Comparison of ENCODE assay signal across 13 cellular contexts in the genomic region with DNA sequence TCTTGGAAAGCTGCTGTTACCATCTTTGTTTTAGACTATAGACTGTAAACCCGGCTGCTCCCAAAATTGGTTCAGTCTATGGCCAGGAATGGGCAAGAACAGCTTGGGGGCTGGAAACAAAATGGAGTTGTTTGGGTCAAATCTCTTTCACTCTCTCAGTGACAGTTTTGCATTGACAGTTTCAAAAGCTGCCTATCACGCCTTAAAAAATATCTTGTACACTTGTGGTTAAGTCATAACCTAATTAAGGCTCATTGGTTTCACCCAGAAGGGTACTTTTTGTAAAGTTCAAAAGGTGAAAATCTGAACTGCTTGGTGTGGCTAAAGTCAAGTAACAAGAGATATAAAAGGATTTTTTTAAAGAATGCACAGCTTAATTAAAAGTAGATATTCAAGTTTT.
A peak's percentile ranks its signal among the peaks of the same experiment; 100 is the strongest.
DNase-seq lines count a peak whose midpoint lies in the region; ATAC-seq and TF ChIP-seq lines count a peak whose summit lies in the region.
"Had no signal": no experiment of that assay in that cellular context is flagged by ENCODE, and none has a peak within 500 bp of the region (broad histone marks: within the 10 kb centered on the region; RNA-seq: fewer than 3 reads in every experiment).

No MANE protein-coding gene starts in this region.

- no peaks in the 10 kb centered on the region for H3K36me3 ChIP-seq in MM.1S (replicated peaks; ENCODE audit: insufficient read depth, low read length)
- H3K36me3 ChIP-seq in smooth muscle cell (ENCODE audit: low read depth): no peaks in the 10 kb centered on the region
- no peaks in the 10 kb centered on the region for H3K36me3 ChIP-seq in neural progenitor cell
- H3K36me3 ChIP-seq in mesenchymal stem cell (ENCODE audit: control insufficient read depth in 1 of 2, insufficient read depth in 2 of 2, low read depth in 1 of 2, low read length in 2 of 2): no peaks in the 10 kb centered on the region
- H3K36me3 ChIP-seq: MG63, thoracic aorta had no signal

- H2BK120ac ChIP-seq in mesenchymal stem cell (ENCODE audit: low read depth, low read length): no peak overlapping the region

- no peak overlapping the region for H2BK5ac ChIP-seq in mesenchymal stem cell (ENCODE audit: low read depth, low read length, poor library complexity, severe bottlenecking)

- H4K20me1 ChIP-seq in MM.1S (ENCODE audit: insufficient read depth, low read length) (no peaks in the 10 kb centered on the region), smooth muscle cell (ENCODE audit: low read depth) (no peaks in the 10 kb centered on the region), neural progenitor cell (ENCODE audit: low read depth) (no peaks in the 10 kb centered on the region)

- 93% methylated on average over 2 of the region's 2 CpGs for WGBS in smooth muscle cell (ENCODE audit: low lambda C conversion rate)
- 83% methylated on average over 2 of the region's 2 CpGs for WGBS in mesenchymal stem cell

- H3K4me3 Mint-ChIP-seq in neural progenitor cell: no peak overlapping the region

- H4K8ac ChIP-seq in mesenchymal stem cell (ENCODE audit: low read length): no peak overlapping the region

- peaks cover 2% of the 10 kb centered on the region for H3K27me3 Mint-ChIP-seq in neural progenitor cell (ENCODE audit: insufficient read depth, low read depth)

- H3K4me1 ChIP-seq in MM.1S (ENCODE audit: low read length) (peaks cover 10% of the 10 kb centered on the region; the same call in 1 of the 2 replicates), smooth muscle cell (ENCODE audit: low read depth) (no peaks in the 10 kb centered on the region), neural progenitor cell (no peaks in the 10 kb centered on the region), mesenchymal stem cell (ENCODE audit: control insufficient read depth, insufficient read depth, low read depth, low read length) (peaks cover 2% of the 10 kb centered on the region)

- no peak overlapping the region for H2BK12ac ChIP-seq in mesenchymal stem cell (ENCODE audit: low read length in 2 of 2)

- H3K23ac ChIP-seq in mesenchymal stem cell (ENCODE audit: low read length in 2 of 2): no peak overlapping the region

- H3K4me3 ChIP-seq in MM.1S (ENCODE audit: low read length): no peak overlapping the region
- H3K4me3 ChIP-seq in smooth muscle cell: no peak overlapping the region
- no peak overlapping the region for H3K4me3 ChIP-seq in neural progenitor cell
- no peak overlapping the region for H3K4me3 ChIP-seq in mesenchymal stem cell (ENCODE audit: insufficient read depth in 1 of 2, low read depth in 1 of 2, low read length in 2 of 2)
- H3K4me3 ChIP-seq: MG63, thoracic aorta had no signal

- H2AFZ ChIP-seq in MM.1S (ENCODE audit: low read length): no peak overlapping the region
- H2AFZ ChIP-seq in smooth muscle cell (ENCODE audit: low read depth): no peak overlapping the region
- no peak overlapping the region for H2AFZ ChIP-seq in neural progenitor cell (replicated peaks)
- no peak overlapping the region for H2AFZ ChIP-seq in mesenchymal stem cell (ENCODE audit: low read depth, low read length)

- no peak overlapping the region for H3K18ac ChIP-seq in mesenchymal stem cell (ENCODE audit: low read depth in 1 of 2, low read length in 2 of 2)

- no peak overlapping the region for H3K14ac ChIP-seq in mesenchymal stem cell (ENCODE audit: low read length in 2 of 2)

- ATAC-seq in GM18873 (IDR thresholded peaks at IDR 0.05; ENCODE audit: low FRiP score, unreplicated experiment): peak; percentile 99
- ATAC-seq in GM21619 (IDR thresholded peaks at IDR 0.05; ENCODE audit: unreplicated experiment): peak; percentile 84
- peak; percentile 95 for ATAC-seq in HG03066 (IDR thresholded peaks at IDR 0.05; ENCODE audit: low read depth, unreplicated experiment)
- ATAC-seq: activated CD4-positive, CD25-positive, alpha-beta regulatory T cell treated with anti-CD3 and anti-CD28 coated beads, Interleukin-2, amount 50 U/mL, for 24 hours had no signal

- no peaks in the 10 kb centered on the region for H3K36me3 Mint-ChIP-seq in neural progenitor cell

- no peak overlapping the region for H3K9ac ChIP-seq in MM.1S (ENCODE audit: low read length)
- no peak overlapping the region for H3K9ac ChIP-seq in smooth muscle cell (ENCODE audit: low read depth)
- no peak overlapping the region for H3K9ac ChIP-seq in neural progenitor cell
- no peak overlapping the region for H3K9ac ChIP-seq in mesenchymal stem cell (ENCODE audit: low read length)

- H2AK5ac ChIP-seq in mesenchymal stem cell (ENCODE audit: low read length, severe bottlenecking): no peak overlapping the region

- no peak overlapping the region for H3K4ac ChIP-seq in mesenchymal stem cell (ENCODE audit: low read depth in 1 of 2, low read length in 2 of 2)

- H3F3A ChIP-seq in MM.1S (ENCODE audit: insufficient read depth, low read length): no peaks in the 10 kb centered on the region
- peaks cover 4% of the 10 kb centered on the region for H3F3A ChIP-seq in smooth muscle cell (ENCODE audit: low read depth)
- no peaks in the 10 kb centered on the region for H3F3A ChIP-seq in neural progenitor cell (ENCODE audit: low read depth)

- H3K27ac ChIP-seq in MM.1S (ENCODE audit: low read length) (no peak overlapping the region), smooth muscle cell (ENCODE audit: low read depth) (no peak overlapping the region), neural progenitor cell (no peak overlapping the region), mesenchymal stem cell (ENCODE audit: low read length, poor library complexity, severe bottlenecking) (no peak overlapping the region)
- H3K27ac ChIP-seq: thoracic aorta had no signal

- H3K4me2 ChIP-seq in MM.1S (ENCODE audit: low read depth, low read length) (no peak overlapping the region), smooth muscle cell (no peak overlapping the region), neural progenitor cell (no peak overlapping the region), mesenchymal stem cell (ENCODE audit: low read length, poor library complexity, severe bottlenecking) (no peak overlapping the region)

- H2BK15ac ChIP-seq in mesenchymal stem cell (ENCODE audit: low read depth, poor library complexity, severe bottlenecking): no peak overlapping the region

- peak; percentile 86 for DNase-seq in MM.1S
- no peak for DNase-seq in smooth muscle cell (lab: John Stamatoyannopoulos, UW; ENCODE audit: unreplicated experiment)
- no peak for DNase-seq in neural progenitor cell (ENCODE audit: low spot score)
- DNase-seq in central memory CD4-positive, alpha-beta T cell: no peak
- DNase-seq in mesenchymal stem cell: no peak
- DNase-seq: activated T-cell treated with anti-CD3 and anti-CD28 coated beads, Interleukin-2, amount 50 U/mL, for 48 hours; MG63; nucleus accumbens had no signal

- H3K79me2 ChIP-seq in MM.1S (ENCODE audit: low read length): no peaks in the 10 kb centered on the region
- H3K79me2 ChIP-seq in smooth muscle cell (ENCODE audit: low read depth): no peaks in the 10 kb centered on the region
- no peaks in the 10 kb centered on the region for H3K79me2 ChIP-seq in neural progenitor cell (ENCODE audit: low read depth)

- H3K9me2 ChIP-seq in MM.1S (replicated peaks; ENCODE audit: insufficient read depth, low read length): no peaks in the 10 kb centered on the region

- H3K79me1 ChIP-seq in mesenchymal stem cell (replicated peaks; ENCODE audit: low read length, poor library complexity, severe bottlenecking): no peaks in the 10 kb centered on the region

- H3K9me3 Mint-ChIP-seq in neural progenitor cell: peaks cover 10% of the 10 kb centered on the region

- H4K91ac ChIP-seq in mesenchymal stem cell (ENCODE audit: low read length): no peak overlapping the region

- no peak overlapping the region for H3K27ac Mint-ChIP-seq in neural progenitor cell

- no peaks in the 10 kb centered on the region for H3K9me3 ChIP-seq in MM.1S (replicated peaks; ENCODE audit: insufficient read depth, low read length)
- no peaks in the 10 kb centered on the region for H3K9me3 ChIP-seq in smooth muscle cell (replicated peaks; ENCODE audit: low read depth)
- no peaks in the 10 kb centered on the region for H3K9me3 ChIP-seq in neural progenitor cell (ENCODE audit: low read depth)
- H3K9me3 ChIP-seq in mesenchymal stem cell (ENCODE audit: control insufficient read depth, low read length): no peaks in the 10 kb centered on the region
- H3K9me3 ChIP-seq: MG63, thoracic aorta had no signal

- H3K27me3 ChIP-seq in MM.1S (replicated peaks; ENCODE audit: insufficient read depth, low read length) (no peaks in the 10 kb centered on the region), smooth muscle cell (ENCODE audit: low read depth) (no peaks in the 10 kb centered on the region), neural progenitor cell (no peaks in the 10 kb centered on the region), mesenchymal stem cell (ENCODE audit: control insufficient read depth in 1 of 2, insufficient read depth in 1 of 2, low read length in 2 of 2) (no peaks in the 10 kb centered on the region)
- H3K27me3 ChIP-seq: MG63 had no signal

- no peak for TF ChIP-seq CTCF in MM.1S (IDR thresholded peaks at IDR 0.05; ENCODE audit: low read length)
- no peak for TF ChIP-seq CTCF in smooth muscle cell (IDR thresholded peaks at IDR 0.05; ENCODE audit: borderline replicate concordance, insufficient read depth, poor library complexity, severe bottlenecking)
- TF ChIP-seq CTCF in neural progenitor cell (IDR thresholded peaks at IDR 0.05): no peak

- H3K4me1 Mint-ChIP-seq in neural progenitor cell: no peaks in the 10 kb centered on the region
